22 cellular contexts compared by ENCODE assay signal in genomic region chr2:148996805-148997204, GRCh38. TPM values are rescaled to one million over a fixed set of nuclear protein-coding genes. Genes with fewer than 3 reads are reported as not detected.
A peak's percentile ranks its signal among the peaks of the same experiment; 100 is the strongest.
DNase-seq lines count a peak whose midpoint lies in the region; ATAC-seq and TF ChIP-seq lines count a peak whose summit lies in the region.
"Had no signal": no experiment of that assay in that cellular context is flagged by ENCODE, and none has a peak within 500 bp of the region (broad histone marks: within the 10 kb centered on the region; RNA-seq: fewer than 3 reads in every experiment).

No MANE protein-coding gene starts in this region.

- TF ChIP-seq CTCF in HEK293 (tag by site-specific recombination; IDR thresholded peaks at IDR 0.05), result no peak
- no peak for TF ChIP-seq CTCF in dorsolateral prefrontal cortex (IDR thresholded peaks at IDR 0.05 in 54 of 56, conservative IDR thresholded peaks at IDR 0.05 in 2 of 56; ENCODE audit: low read depth in 1 of 56, partially characterized antibody in 56 of 56)
- TF ChIP-seq CTCF in natural killer cell (IDR thresholded peaks at IDR 0.05), result no peak

- no peak overlapping the region for H3K4me3 Mint-ChIP-seq in activated naive CD8-positive, alpha-beta T cell treated with anti-CD3 and anti-CD28 coated beads, Interleukin-2, amount 50 U/mL, for 24 hours
- H3K4me3 Mint-ChIP-seq in natural killer cell, result no peak overlapping the region
- H3K4me3 Mint-ChIP-seq: CD14-positive monocyte; CD4-positive, alpha-beta memory T cell; CD4-positive, CD25-positive, alpha-beta regulatory T cell; CD8-positive, alpha-beta memory T cell had no signal

- CTCF ChIA-PET in HEK293 (lab: Yijun Ruan, JAX), result no interaction called here

- no peak overlapping the region for H3K27ac Mint-ChIP-seq in activated naive CD8-positive, alpha-beta T cell treated with anti-CD3 and anti-CD28 coated beads, Interleukin-2, amount 50 U/mL, for 24 hours
- H3K27ac Mint-ChIP-seq in natural killer cell, result no peak overlapping the region
- H3K27ac Mint-ChIP-seq: CD14-positive monocyte; CD4-positive, CD25-positive, alpha-beta regulatory T cell had no signal

- H3K36me3 ChIP-seq in HEK293 (ENCODE audit: control insufficient read depth in 2 of 2, insufficient read depth in 1 of 2, low read length in 2 of 2), result peaks cover 5 to 85% of the 10 kb centered on the region in 2 experiments; a peak in 1 of 3 replicates
- H3K36me3 ChIP-seq: BE2C, BLaER1 had no signal

- H3K4me1 Mint-ChIP-seq in activated naive CD8-positive, alpha-beta T cell treated with anti-CD3 and anti-CD28 coated beads, Interleukin-2, amount 50 U/mL, for 24 hours, result peaks cover 18% of the 10 kb centered on the region
- no peaks in the 10 kb centered on the region for H3K4me1 Mint-ChIP-seq in natural killer cell
- H3K4me1 Mint-ChIP-seq: CD4-positive, alpha-beta memory T cell; CD4-positive, CD25-positive, alpha-beta regulatory T cell; CD8-positive, alpha-beta memory T cell had no signal

- H3K9me3 ChIP-seq in HEK293 (ENCODE audit: control insufficient read depth, insufficient read depth, low read depth, low read length), result no peaks in the 10 kb centered on the region
- H3K9me3 ChIP-seq: BE2C, BLaER1 had no signal

- POLR2A ChIA-PET in HEK293 (lab: Yijun Ruan, JAX), result no interaction called here

- peaks cover 2% of the 10 kb centered on the region for H3K27me3 Mint-ChIP-seq in activated naive CD8-positive, alpha-beta T cell treated with anti-CD3 and anti-CD28 coated beads, Interleukin-2, amount 50 U/mL, for 24 hours
- peaks cover 0 to 9% of the 10 kb centered on the region in 2 donors for H3K27me3 Mint-ChIP-seq in natural killer cell (ENCODE audit: low read depth in 2 of 2)
- H3K27me3 Mint-ChIP-seq: CD4-positive, alpha-beta memory T cell; CD4-positive, CD25-positive, alpha-beta regulatory T cell had no signal

- ATAC-seq in activated naive CD8-positive, alpha-beta T cell treated with anti-CD3 and anti-CD28 coated beads, Interleukin-2, amount 50 U/mL, for 24 hours, result no peak
- ATAC-seq in natural killer cell, result no peak
- ATAC-seq: GM12878 had no signal

- H3K36me3 Mint-ChIP-seq in activated naive CD8-positive, alpha-beta T cell treated with anti-CD3 and anti-CD28 coated beads, Interleukin-2, amount 50 U/mL, for 24 hours (ENCODE audit: low read depth), result no peaks in the 10 kb centered on the region
- no peaks in the 10 kb centered on the region for H3K36me3 Mint-ChIP-seq in natural killer cell
- H3K36me3 Mint-ChIP-seq: CD14-positive monocyte had no signal

- intact Hi-C loops in dorsolateral prefrontal cortex (cut with DNase I), result no loop called here
- intact Hi-C loops in natural killer cell (cut with micrococcal nuclease), result loop anchor here (10.0 kb wide), 1 partner anchor 492 kb away; no protein-coding TSS in a partner anchor

- H3K4me3 ChIP-seq in HEK293 (ENCODE audit: low read depth, low read length), result no peak overlapping the region
- H3K4me3 ChIP-seq in dorsolateral prefrontal cortex, result no peak overlapping the region
- H3K4me3 ChIP-seq: BLaER1, GM12878 had no signal

- H3K27me3 ChIP-seq in dorsolateral prefrontal cortex, result no peaks in the 10 kb centered on the region
- H3K27me3 ChIP-seq: BE2C, BLaER1 had no signal

- no peaks in the 10 kb centered on the region for H3K9me3 Mint-ChIP-seq in activated naive CD8-positive, alpha-beta T cell treated with anti-CD3 and anti-CD28 coated beads, Interleukin-2, amount 50 U/mL, for 24 hours
- H3K9me3 Mint-ChIP-seq in natural killer cell, result no peaks in the 10 kb centered on the region
- H3K9me3 Mint-ChIP-seq: CD14-positive monocyte; CD4-positive, alpha-beta memory T cell; CD4-positive, CD25-positive, alpha-beta regulatory T cell; CD8-positive, alpha-beta memory T cell had no signal

- H3K27ac ChIP-seq in HEK293 (ENCODE audit: extremely low read depth, low read depth, low read length), result no peak overlapping the region
- H3K27ac ChIP-seq in dorsolateral prefrontal cortex, result peak overlapping the region in 30 of 59 donors; percentile 2 to 86 (median 46)
- peak overlapping the region; percentile 30 for H3K27ac ChIP-seq in temporal lobe (ENCODE audit: low read depth, low read length)
- H3K27ac ChIP-seq: BLaER1 had no signal

- DNase-seq in dorsolateral prefrontal cortex (no peak), cerebellar nuclear complex (lab: John Stamatoyannopoulos, UW) (no peak), natural killer cell (no peak)
- DNase-seq in activated naive CD8-positive, alpha-beta T cell treated with anti-CD3 and anti-CD28 coated beads, Interleukin-2, amount 50 U/mL, for 24 hours, result no peak
- DNase-seq: 8988T; ACHN; BE2C; C1 segment of cervical spinal cord; CD4-positive, alpha-beta memory T cell; CD4-positive, CD25-positive, alpha-beta regulatory T cell; CD8-positive, alpha-beta memory T cell; COR-L47; DMS 273 treated with DMSO at 0.1 percent for 48 hours; DMS153; DMS79 treated with DMSO at 0.1 percent for 48 hours; GDM1 had no signal

- no peaks in the 10 kb centered on the region for H3K4me1 ChIP-seq in HEK293 (ENCODE audit: control insufficient read depth, insufficient read depth, low read length)
- H3K4me1 ChIP-seq: BE2C had no signal

TF ChIP-seq in HEK293, 187 proteins besides CTCF, POLR2A, EP300 and RAD21:
- TF ChIP-seq ZNF664 (tag by site-specific recombination; IDR thresholded peaks at IDR 0.05) (no peak), GLIS1 (tag by site-specific recombination; IDR thresholded peaks at IDR 0.05) (peak; percentile 95)

RNA-seq across cellular contexts. Expression of gene LYPD6B, which starts 41.7 kb away (rescaled TPM):
- total RNA-seq in dorsolateral prefrontal cortex (1 to 10 TPM in 118 of 120 experiments, under 1 TPM in 2; 0.46 to 6.9 (median 2.8) TPM), temporal lobe (3.4 TPM), natural killer cell (not detected)
- total RNA-seq: A673; CD4-positive, alpha-beta memory T cell; CD4-positive, CD25-positive, alpha-beta regulatory T cell; CD8-positive, alpha-beta memory T cell had no signal
